In genomic region chr3:114408763-114409162, GRCh38 we compare ENCODE assay signal across 15 cellular contexts.
DNase-seq lines count a peak whose midpoint lies in the region; ATAC-seq and TF ChIP-seq lines count a peak whose summit lies in the region.
"Had no signal": no experiment of that assay in that cellular context is flagged by ENCODE, and none has a peak within 500 bp of the region (broad histone marks: within the 10 kb centered on the region; RNA-seq: fewer than 3 reads in every experiment).

No MANE protein-coding gene starts in this region.

- H3K4me1 ChIP-seq in mammary epithelial cell (ENCODE audit: insufficient read depth, low read length) (peaks cover 36% of the 10 kb centered on the region), OCI-LY7 (ENCODE audit: insufficient read depth, low read length, poor library complexity, severe bottlenecking) (no peaks in the 10 kb centered on the region)

- H3K4me3 Mint-ChIP-seq in memory B cell, result no peak overlapping the region

- POLR2A ChIA-PET in OCI-LY7 (lab: Charles Lee), result interaction anchor here (0.5 to 2.3 kb wide), 6 partner anchors 10 to 587 kb away, joined by 3 to 13 read pairs (median 4); no protein-coding TSS in a partner anchor

- no peak overlapping the region for H3K9ac ChIP-seq in mammary epithelial cell (ENCODE audit: insufficient read depth, low read length)

- dilution Hi-C loops in mammary epithelial cell (cut with HindIII; ENCODE audit: low sequenced_read_pairs), result no loop called here

- CTCF ChIA-PET in mammary epithelial cell (lab: Charles Lee; ENCODE audit: low non-redundant PET), result interaction anchor here (0.7 kb wide), 1 partner anchor 10 kb away, joined by 3 read pairs; no protein-coding TSS in a partner anchor
- CTCF ChIA-PET in OCI-LY7 (lab: Charles Lee; ENCODE audit: unreplicated experiment), result interaction anchor here (1.1 kb wide), 1 partner anchor 13 kb away, joined by 4 read pairs; no protein-coding TSS in a partner anchor

- intact Hi-C loops in mammary epithelial cell (cut with micrococcal nuclease), result no loop called here
- intact Hi-C loops in OCI-LY7 (cut with micrococcal nuclease; ENCODE audit: unreplicated experiment), result no loop called here

- H3K27ac Mint-ChIP-seq in memory B cell, result peak overlapping the region; percentile 71

- no peaks in the 10 kb centered on the region for H3K9me3 Mint-ChIP-seq in memory B cell

- H3K27ac ChIP-seq in mammary epithelial cell (ENCODE audit: insufficient read depth, low read depth, low read length) (no peak overlapping the region), OCI-LY7 (ENCODE audit: low read depth, low read length, poor library complexity, severe bottlenecking) (no peak overlapping the region)
- H3K27ac ChIP-seq: cardiac muscle cell, SJSA1, upper lobe of right lung had no signal

- peak overlapping the region; percentile 28 for H2AFZ ChIP-seq in mammary epithelial cell (ENCODE audit: low read depth, low read length)
- H2AFZ ChIP-seq in OCI-LY7 (ENCODE audit: low read length), result no peak overlapping the region

- no peaks in the 10 kb centered on the region for H3K9me2 ChIP-seq in OCI-LY7 (ENCODE audit: insufficient read depth, low read length)

- ATAC-seq in memory B cell (ENCODE audit: low read depth), result no peak
- ATAC-seq: activated CD4-positive, CD25-positive, alpha-beta regulatory T cell treated with anti-CD3 and anti-CD28 coated beads, Interleukin-2, amount 50 U/mL, for 24 hours; upper lobe of right lung had no signal

- H3K27me3 ChIP-seq in mammary epithelial cell (ENCODE audit: insufficient read depth, low read length), result no peaks in the 10 kb centered on the region
- H3K27me3 ChIP-seq: cardiac muscle cell, SJSA1, upper lobe of right lung had no signal

- no peaks in the 10 kb centered on the region for H3K79me2 ChIP-seq in mammary epithelial cell (ENCODE audit: insufficient read depth, low read length)
- H3K79me2 ChIP-seq in OCI-LY7 (ENCODE audit: insufficient read depth, low read depth, low read length), result no peaks in the 10 kb centered on the region

- no peaks in the 10 kb centered on the region for H4K20me1 ChIP-seq in mammary epithelial cell (ENCODE audit: insufficient read depth, low read length)
- H4K20me1 ChIP-seq in OCI-LY7 (ENCODE audit: insufficient read depth, low read length), result no peaks in the 10 kb centered on the region

- H3K36me3 ChIP-seq in mammary epithelial cell (ENCODE audit: insufficient read depth, low read length) (no peaks in the 10 kb centered on the region), OCI-LY7 (ENCODE audit: insufficient read depth, low read length) (no peaks in the 10 kb centered on the region)
- H3K36me3 ChIP-seq: cardiac muscle cell, SJSA1, upper lobe of right lung had no signal

- no peaks in the 10 kb centered on the region for H3K27me3 Mint-ChIP-seq in memory B cell

- H3K36me3 Mint-ChIP-seq in memory B cell, result peaks cover 16% of the 10 kb centered on the region

- DNase-seq in AG10803 (ENCODE audit: low read depth) (no peak), NCI-H146 treated with DMSO at 0.1 percent for 48 hours (lab: John Stamatoyannopoulos, UW; ENCODE audit: unreplicated experiment) (peak; percentile 57), mammary epithelial cell (no peak), memory B cell (ENCODE audit: low spot score in 2 of 2) (no peak), activated gamma-delta T cell treated with Interleukin-2 at 50 U/mL for 16 hours (no peak), GM19238 (ENCODE audit: insufficient read length, low spot score) (no peak), OCI-LY7 (ENCODE audit: low spot score) (no peak), KBM-7 (no peak)
- DNase-seq: AML-193, GDM1, small intestine, upper lobe of right lung had no signal

- TF ChIP-seq CTCF in AG10803 (conservative IDR thresholded peaks at IDR 0.05; ENCODE audit: low read length) (no peak), mammary epithelial cell (conservative IDR thresholded peaks at IDR 0.05 in 1 of 2, IDR thresholded peaks at IDR 0.05 in 1 of 2; ENCODE audit: extremely low read depth in 1 of 2, insufficient read depth in 1 of 2, low read depth in 1 of 2, low read length in 2 of 2) (no peak), OCI-LY7 (conservative IDR thresholded peaks at IDR 0.05; ENCODE audit: low read length) (no peak)

- H3K4me3 ChIP-seq in AG10803 (ENCODE audit: low read length), result peak overlapping the region; percentile 38
- peak overlapping the region in 1 of 3 experiments; percentile 4 for H3K4me3 ChIP-seq in mammary epithelial cell (replicated peaks in 1 of 3; ENCODE audit: insufficient read depth in 1 of 3, low read depth in 2 of 3, low read length in 3 of 3)
- no peak overlapping the region for H3K4me3 ChIP-seq in OCI-LY7 (ENCODE audit: low read depth, low read length, poor library complexity, severe bottlenecking)
- H3K4me3 ChIP-seq: cardiac muscle cell, SJSA1, upper lobe of right lung had no signal

- in situ Hi-C loops in mammary epithelial cell (cut with MboI; ENCODE audit: low sequenced_read_pairs in 2 of 2), result no loop called here
- in situ Hi-C loops in KBM-7 (cut with MboI; ENCODE audit: low pct_unique_long_range_greater_than_20kb, low sequenced_read_pairs), result no loop called here

- H3K4me1 Mint-ChIP-seq in memory B cell, result peaks cover 40% of the 10 kb centered on the region

- H3K9me3 ChIP-seq in mammary epithelial cell (replicated peaks; ENCODE audit: insufficient read depth, low read length) (no peaks in the 10 kb centered on the region), OCI-LY7 (ENCODE audit: low read length) (no peaks in the 10 kb centered on the region)
- H3K9me3 ChIP-seq: SJSA1, upper lobe of right lung had no signal

- BruUV-seq in mammary epithelial cell (replicated peaks; lab: Mats Ljungman, UMichigan), result no TSS peak
- no TSS peak for BruUV-seq in OCI-LY7 (replicated peaks; lab: Mats Ljungman, UMichigan)

- H3K4me2 ChIP-seq in mammary epithelial cell (ENCODE audit: insufficient read depth, low read depth, low read length) (peak overlapping the region; percentile 59), OCI-LY7 (ENCODE audit: low read length) (no peak overlapping the region)

- 17% methylated on average over 7 of the region's 8 CpGs for WGBS in mammary epithelial cell (ENCODE audit: low coverage, missing lambda C conversion rate)
